Comparison of ENCODE assay signal across 1 cellular context in genomic region chr20:43590392-43591303, GRCh38.
A peak's percentile ranks its signal among the peaks of the same experiment; 100 is the strongest.
TF ChIP-seq lines count a peak whose summit lies in the region.

Gene IFT52 (plus strand): TSS chr20:43590937. CDS start chr20:43594699, 3,762 bp downstream.

TF ChIP-seq in GM12878, 131 proteins besides CTCF, POLR2A, EP300 and RAD21 (continued from another document and continues in another):
- TF ChIP-seq PRDM15 (CRISPR knock-in tag; IDR thresholded peaks at IDR 0.05) (no peak), RELB (IDR thresholded peaks at IDR 0.05; ENCODE audit: low read depth) (peak; percentile 99), MAX (IDR thresholded peaks at IDR 0.05; ENCODE audit: low read depth, low read length) (peak; percentile 47; the same call in 1 of the 2 replicates), MXI1 (IDR thresholded peaks at IDR 0.05; ENCODE audit: low read depth, low read length) (peak; percentile 75), BMI1 (IDR thresholded peaks at IDR 0.05; ENCODE audit: borderline replicate concordance) (no peak; the same call in 1 of the 2 replicates), NFIC (IDR thresholded peaks at IDR 0.05; ENCODE audit: low read depth, low read length) (0 out of 2 replicates have a peak, but pooled peaks have one; percentile 44), TAF1 (IDR thresholded peaks at IDR 0.05; ENCODE audit: borderline replicate concordance, low read depth, low read length) (no peak), PAX8 (IDR thresholded peaks at IDR 0.05) (no peak), PAX5 (IDR thresholded peaks at IDR 0.05; ENCODE audit: borderline replicate concordance, low read depth, low read length) (peak; percentile 59; the same call in 1 of the 2 replicates), CHD4 (IDR thresholded peaks at IDR 0.05) (no peak), RB1 (IDR thresholded peaks at IDR 0.05; ENCODE audit: borderline replicate concordance) (0 out of 2 replicates have a peak, but pooled peaks have one; percentile 91), E4F1 (IDR thresholded peaks at IDR 0.05; ENCODE audit: borderline replicate concordance, partially characterized antibody) (peak; percentile 88), MTA2 (IDR thresholded peaks at IDR 0.05; ENCODE audit: low read depth) (0 out of 2 replicates have a peak, but pooled peaks have one; percentile 49), KLF5 (IDR thresholded peaks at IDR 0.05; ENCODE audit: partially characterized antibody) (peak; percentile 99), PKNOX1 (IDR thresholded peaks at IDR 0.05) (peak; percentile 81), EGR1 (IDR thresholded peaks at IDR 0.05; ENCODE audit: borderline replicate concordance in 1 of 2, low read depth in 2 of 2, low read length in 2 of 2) (peak; percentile 45 to 93; a peak in 2 of 3 replicates), ZSCAN29 (IDR thresholded peaks at IDR 0.05) (peak; percentile 64; the same call in 1 of the 2 replicates), IRF3 (IDR thresholded peaks at IDR 0.05) (peak; percentile 61; the same call in 1 of the 2 replicates), USF2 (IDR thresholded peaks at IDR 0.05; ENCODE audit: borderline replicate concordance, low read depth, low read length) (no peak), STAT1 (conservative IDR thresholded peaks at IDR 0.05) (peak; percentile 62; the same call in 1 of the 2 replicates), MEF2B (IDR thresholded peaks at IDR 0.05; ENCODE audit: partially characterized antibody, poor library complexity, severe bottlenecking) (peak; percentile 53), NR2C1 (IDR thresholded peaks at IDR 0.05) (no peak), SIX5 (IDR thresholded peaks at IDR 0.05; ENCODE audit: low read depth, low read length, severe bottlenecking) (peak; percentile 58), USF1 (IDR thresholded peaks at IDR 0.05; ENCODE audit: borderline replicate concordance, extremely low read length, insufficient read depth, low read depth, low read length) (no peak), TCF12 (IDR thresholded peaks at IDR 0.05; ENCODE audit: low read depth, low read length) (no peak), WRNIP1 (IDR thresholded peaks at IDR 0.05; ENCODE audit: borderline replicate concordance, low read depth, low read length) (no peak), SP1 (IDR thresholded peaks at IDR 0.05; ENCODE audit: low read depth, low read length) (peak; percentile 37), SRF (IDR thresholded peaks at IDR 0.05; ENCODE audit: low read depth in 2 of 2, low read length in 2 of 2) (no peak), CREB1 (IDR thresholded peaks at IDR 0.05; ENCODE audit: low read depth) (peak; percentile 92), IKZF2 (IDR thresholded peaks at IDR 0.05) (peak in 1 of 2 experiments; percentile 52; a peak in 2 of 4 replicates), MYB (IDR thresholded peaks at IDR 0.05; ENCODE audit: borderline replicate concordance, low read depth, low read length) (no peak), NRF1 (conservative IDR thresholded peaks at IDR 0.05; ENCODE audit: low read depth, low read length) (peak; percentile 26; the same call in 1 of the 2 replicates), NR2C2 (IDR thresholded peaks at IDR 0.05; ENCODE audit: borderline replicate concordance, control insufficient read depth, insufficient read length, low read depth) (no peak), FOS (IDR thresholded peaks at IDR 0.05; ENCODE audit: borderline replicate concordance, extremely low read depth, insufficient read length) (no peak), CREM (IDR thresholded peaks at IDR 0.05; ENCODE audit: low read depth) (peak; percentile 90), GATAD2B (conservative IDR thresholded peaks at IDR 0.05; ENCODE audit: low read depth) (0 out of 2 replicates have a peak, but pooled peaks have one; percentile 39), ATF7 (IDR thresholded peaks at IDR 0.05; ENCODE audit: low read depth) (peak; percentile 100), MLLT1 (IDR thresholded peaks at IDR 0.05) (0 out of 2 replicates have a peak, but pooled peaks have one; percentile 60), BCLAF1 (IDR thresholded peaks at IDR 0.05) (peak; percentile 93), CBFB (IDR thresholded peaks at IDR 0.05; ENCODE audit: low read depth) (peak; percentile 47; the same call in 1 of the 2 replicates), ATF3 (IDR thresholded peaks at IDR 0.05; ENCODE audit: borderline replicate concordance, extremely low read depth, low read depth, low read length) (no peak), IKZF1 (conservative IDR thresholded peaks at IDR 0.05) (peak; percentile 69), SREBF2 (IDR thresholded peaks at IDR 0.05; ENCODE audit: low read length) (no peak), NBN (IDR thresholded peaks at IDR 0.05) (peak; percentile 95)
